ENCODE assay signal across 1 cellular context in genomic region chr15:79539426-79539825, GRCh38.
TF ChIP-seq lines count a peak whose summit lies in the region.

No MANE protein-coding gene starts in this region.

TF ChIP-seq in A549, 52 proteins besides CTCF, POLR2A, EP300 and RAD21 (continued from another document):
- TF ChIP-seq REST (IDR thresholded peaks at IDR 0.05) (no peak), ZSCAN20 (CRISPR knock-in tag; IDR thresholded peaks at IDR 0.05) (no peak), USF2 (IDR thresholded peaks at IDR 0.05) (peak; percentile 20; the same call in 1 of the 2 replicates), FOSL2 (IDR thresholded peaks at IDR 0.05) (no peak), FOSL2 (CRISPR knock-in tag; IDR thresholded peaks at IDR 0.05) (peak; percentile 25; the same call in 1 of the 2 replicates), TP53 (CRISPR knock-in tag; IDR thresholded peaks at IDR 0.05) (no peak), TFCP2L1 (CRISPR knock-in tag; IDR thresholded peaks at IDR 0.05) (no peak), E2F6 (IDR thresholded peaks at IDR 0.05; ENCODE audit: borderline replicate concordance, low read depth) (no peak), SREBF2 (IDR thresholded peaks at IDR 0.05) (no peak), MAFK (IDR thresholded peaks at IDR 0.05; ENCODE audit: partially characterized antibody) (no peak), HES2 (IDR thresholded peaks at IDR 0.05) (no peak), KDM1A (IDR thresholded peaks at IDR 0.05; ENCODE audit: low read depth) (no peak)
TF ChIP-seq in A549: peak in this region for 2.
